18 cellular contexts compared by ENCODE assay signal in genomic region chr12:59708059-59708458, GRCh38.
A peak's percentile ranks its signal among the peaks of the same experiment; 100 is the strongest.
DNase-seq lines count a peak whose midpoint lies in the region; ATAC-seq and TF ChIP-seq lines count a peak whose summit lies in the region.
"Had no signal": no experiment of that assay in that cellular context is flagged by ENCODE, and none has a peak within 500 bp of the region (broad histone marks: within the 10 kb centered on the region; RNA-seq: fewer than 3 reads in every experiment).

No MANE protein-coding gene starts in this region.

- intact Hi-C loops in lower leg skin (cut with DNase I; ENCODE audit: low total_unique reads): no loop called here

- no peaks in the 10 kb centered on the region for H4K20me1 ChIP-seq in smooth muscle cell (ENCODE audit: low read depth)

- POLR2A ChIA-PET in RWPE1 (lab: Yijun Ruan, JAX; ENCODE audit: low non-redundant PET): no interaction called here

- DNase-seq in H4 (ENCODE audit: low spot score) (peak; percentile 35), RWPE1 (ENCODE audit: low spot score) (peak; percentile 31), fibroblast of peridontal ligament (ENCODE audit: extremely low read depth) (peak; percentile 74), smooth muscle cell (lab: John Stamatoyannopoulos, UW; ENCODE audit: unreplicated experiment) (no peak), lower leg skin (ENCODE audit: low spot score in 2 of 2) (no peak), occipital lobe (lab: John Stamatoyannopoulos, UW) (no peak)
- DNase-seq: activated CD4-positive, alpha-beta T cell treated with anti-CD3 and anti-CD28 coated beads for 36 hours; cerebellar nuclear complex; lower lobe of right lung; NCI-H1694 treated with DMSO at 0.1 percent for 48 hours; NCI-H526 treated with DMSO at 0.1 percent for 48 hours; right lobe of liver; RPMI8226; stimulated activated CD4-positive, alpha-beta T cell treated with anti-CD3 and anti-CD28 coated beads, Interleukin-4, amount 100 ng/mL, for 4 hours; trophoblast cell had no signal

- H3K4me2 ChIP-seq in smooth muscle cell: peak overlapping the region; percentile 56

- peaks cover 9% of the 10 kb centered on the region for H3K4me1 ChIP-seq in smooth muscle cell (ENCODE audit: low read depth)
- H3K4me1 ChIP-seq: HAP-1, lower lobe of right lung had no signal

- H2AFZ ChIP-seq in smooth muscle cell (ENCODE audit: low read depth): no peak overlapping the region

- no peaks in the 10 kb centered on the region for H3K36me3 ChIP-seq in smooth muscle cell (ENCODE audit: low read depth)
- H3K36me3 ChIP-seq: HAP-1, lower lobe of right lung, right lobe of liver had no signal

- no peaks in the 10 kb centered on the region for H3K27me3 ChIP-seq in smooth muscle cell (ENCODE audit: low read depth)
- H3K27me3 ChIP-seq: right lobe of liver had no signal

- no peaks in the 10 kb centered on the region for H3K9me3 ChIP-seq in smooth muscle cell (replicated peaks; ENCODE audit: low read depth)
- H3K9me3 ChIP-seq: HAP-1, lower lobe of right lung, right lobe of liver had no signal

- H3K4me3 ChIP-seq in smooth muscle cell (no peak overlapping the region), lower leg skin (ENCODE audit: low read depth, poor library complexity, severe bottlenecking) (no peak overlapping the region)
- H3K4me3 ChIP-seq: HAP-1, lower lobe of right lung, right lobe of liver had no signal

- TF ChIP-seq CTCF in RWPE1 (conservative IDR thresholded peaks at IDR 0.05; ENCODE audit: low read depth) (no peak), smooth muscle cell (IDR thresholded peaks at IDR 0.05; ENCODE audit: borderline replicate concordance, insufficient read depth, poor library complexity, severe bottlenecking) (no peak), lower leg skin (IDR thresholded peaks at IDR 0.05) (no peak)

- CTCF ChIA-PET in RWPE1 (lab: Yijun Ruan, JAX): no interaction called here

- no peak overlapping the region for H3K9ac ChIP-seq in smooth muscle cell (ENCODE audit: low read depth)

- TF ChIP-seq POLR2A in lower leg skin (IDR thresholded peaks at IDR 0.05): no peak

- no peak for ATAC-seq in HG02973 (IDR thresholded peaks at IDR 0.05; ENCODE audit: unreplicated experiment)
- ATAC-seq: activated CD4-positive, alpha-beta T cell treated with anti-CD3 and anti-CD28 coated beads for 36 hours; activated naive CD4-positive, alpha-beta T cell treated with anti-CD3 and anti-CD28 coated beads, Interleukin-2, amount 50 U/mL, for 72 hours; lower lobe of right lung; right lobe of liver had no signal

- H3K79me2 ChIP-seq in smooth muscle cell (ENCODE audit: low read depth): no peaks in the 10 kb centered on the region

- H3F3A ChIP-seq in smooth muscle cell (ENCODE audit: low read depth): peaks cover 7% of the 10 kb centered on the region

- H3K27ac ChIP-seq in RWPE1 (no peak overlapping the region), smooth muscle cell (ENCODE audit: low read depth) (peak overlapping the region; percentile 34)
- H3K27ac ChIP-seq: lower lobe of right lung, right lobe of liver had no signal

Comparison
In these comparisons a context has a peak if more than half of its experiments do, and no peak if none do; other contexts are left out.
1. DNase-seq: peak in H4 (single experiment), RWPE1 (single experiment) and fibroblast of peridontal ligament (single experiment); none in smooth muscle cell (single experiment), lower leg skin (0 of 2) and occipital lobe (single experiment).